1 cellular context compared by ENCODE assay signal in the genomic region with DNA sequence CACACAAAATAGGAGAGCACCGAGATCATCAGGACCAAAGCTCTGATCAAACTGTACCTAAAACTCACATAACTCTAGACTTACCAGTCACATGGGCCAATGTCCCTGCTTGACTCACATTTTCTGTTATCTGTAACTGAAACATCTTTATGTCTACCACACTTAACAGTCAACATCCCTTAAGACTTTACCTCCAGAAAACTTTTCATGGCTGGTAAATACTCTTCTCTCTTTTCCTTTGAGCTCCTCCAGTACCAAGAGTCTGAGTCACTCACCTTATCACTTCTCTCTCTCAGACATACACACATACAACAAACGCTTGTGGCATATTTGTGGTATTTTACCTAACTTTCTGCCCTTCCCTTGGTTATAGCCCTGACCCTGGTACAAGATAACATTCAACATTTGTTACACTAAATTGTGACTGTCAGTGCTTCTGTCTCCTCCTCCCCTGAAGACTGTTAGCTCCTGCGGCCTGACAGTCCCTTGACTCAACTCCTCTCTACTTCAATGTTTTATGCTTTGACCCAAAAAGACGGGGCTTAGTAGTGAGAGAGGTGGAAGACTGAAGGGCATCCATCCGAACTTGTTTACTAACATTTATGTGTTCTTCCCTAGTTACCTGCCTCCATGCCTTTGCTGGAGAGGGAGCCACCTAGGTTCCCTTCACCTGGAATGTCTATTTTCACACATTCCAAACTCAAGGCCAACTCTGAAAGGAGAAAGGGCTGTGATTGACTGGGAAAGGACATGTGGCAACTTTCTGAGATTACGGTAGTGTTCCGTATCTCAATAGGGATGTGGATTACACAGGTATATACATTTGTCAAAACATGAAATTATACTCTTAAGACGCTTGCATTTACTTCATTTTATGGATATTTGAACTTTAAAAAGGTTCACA.
TF ChIP-seq lines count a peak whose summit lies in the region.

No MANE protein-coding gene starts in this region.

TF ChIP-seq in WTC11, 78 proteins besides CTCF, POLR2A, EP300 and RAD21 (continued from another document):
- TF ChIP-seq, protein P1, sequence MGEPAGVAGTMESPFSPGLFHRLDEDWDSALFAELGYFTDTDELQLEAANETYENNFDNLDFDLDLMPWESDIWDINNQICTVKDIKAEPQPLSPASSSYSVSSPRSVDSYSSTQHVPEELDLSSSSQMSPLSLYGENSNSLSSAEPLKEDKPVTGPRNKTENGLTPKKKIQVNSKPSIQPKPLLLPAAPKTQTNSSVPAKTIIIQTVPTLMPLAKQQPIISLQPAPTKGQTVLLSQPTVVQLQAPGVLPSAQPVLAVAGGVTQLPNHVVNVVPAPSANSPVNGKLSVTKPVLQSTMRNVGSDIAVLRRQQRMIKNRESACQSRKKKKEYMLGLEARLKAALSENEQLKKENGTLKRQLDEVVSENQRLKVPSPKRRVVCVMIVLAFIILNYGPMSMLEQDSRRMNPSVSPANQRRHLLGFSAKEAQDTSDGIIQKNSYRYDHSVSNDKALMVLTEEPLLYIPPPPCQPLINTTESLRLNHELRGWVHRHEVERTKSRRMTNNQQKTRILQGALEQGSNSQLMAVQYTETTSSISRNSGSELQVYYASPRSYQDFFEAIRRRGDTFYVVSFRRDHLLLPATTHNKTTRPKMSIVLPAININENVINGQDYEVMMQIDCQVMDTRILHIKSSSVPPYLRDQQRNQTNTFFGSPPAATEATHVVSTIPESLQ (CRISPR knock-in tag; IDR thresholded peaks at IDR 0.05), result no peak
- TF ChIP-seq GABPB1 (CRISPR knock-in tag; IDR thresholded peaks at IDR 0.05), result no peak
- no peak for TF ChIP-seq ZNF423 (CRISPR knock-in tag; IDR thresholded peaks at IDR 0.05)
- no peak for TF ChIP-seq ZNF416 (CRISPR knock-in tag; IDR thresholded peaks at IDR 0.05)
- no peak for TF ChIP-seq HMGA2 (CRISPR knock-in tag; IDR thresholded peaks at IDR 0.05)
